17 cellular contexts compared by ENCODE assay signal in genomic region chr10:52654201-52654600, GRCh38.
A peak's percentile ranks its signal among the peaks of the same experiment; 100 is the strongest.
DNase-seq lines count a peak whose midpoint lies in the region; ATAC-seq and TF ChIP-seq lines count a peak whose summit lies in the region.
"Had no signal": no experiment of that assay in that cellular context is flagged by ENCODE, and none has a peak within 500 bp of the region (broad histone marks: within the 10 kb centered on the region; RNA-seq: fewer than 3 reads in every experiment).

No MANE protein-coding gene starts in this region.

- H3K36me3 ChIP-seq in right atrium auricular region, result no peaks in the 10 kb centered on the region
- no peaks in the 10 kb centered on the region for H3K36me3 ChIP-seq in heart left ventricle
- no peaks in the 10 kb centered on the region for H3K36me3 ChIP-seq in left ventricle myocardium inferior
- H3K36me3 ChIP-seq: BLaER1 had no signal

- 22 to 33% (median 27%) methylated on average over 2 of the region's 2 CpGs for WGBS in heart left ventricle, 4 donors

- no peaks in the 10 kb centered on the region for H3K9me3 ChIP-seq in right atrium auricular region
- H3K9me3 ChIP-seq in heart left ventricle, result no peaks in the 10 kb centered on the region
- no peaks in the 10 kb centered on the region for H3K9me3 ChIP-seq in left ventricle myocardium inferior (replicated peaks)
- H3K9me3 ChIP-seq: BLaER1, Caco-2 had no signal

- H3K27me3 ChIP-seq in right atrium auricular region (no peaks in the 10 kb centered on the region), heart left ventricle (no peaks in the 10 kb centered on the region), left ventricle myocardium inferior (ENCODE audit: low read depth) (no peaks in the 10 kb centered on the region)
- H3K27me3 ChIP-seq: BLaER1 had no signal

- intact Hi-C loops in Right ventricle myocardium superior (cut with DNase I) (no loop called here), heart left ventricle (cut with DNase I) (loop anchor here in 2 of 10 donors (5.0 kb wide), 1 partner anchor 342 kb away; the partner anchor contains the start of gene DKK1 (in 2 of the 2)), left ventricle myocardium inferior (cut with micrococcal nuclease) (no loop called here)

- peaks cover 0 to 11% of the 10 kb centered on the region in 2 donors for H3K4me1 ChIP-seq in right atrium auricular region
- peaks cover 0 to 10% (median 0%) of the 10 kb centered on the region in 12 donors for H3K4me1 ChIP-seq in heart left ventricle
- H3K4me1 ChIP-seq in left ventricle myocardium inferior, result peaks cover 14% of the 10 kb centered on the region

- ATAC-seq in Right ventricle myocardium superior (ENCODE audit: poor library complexity), result peak; percentile 83
- peak; percentile 55 to 85 (median 74) for ATAC-seq in heart left ventricle
- ATAC-seq: CD8-positive, alpha-beta T cell had no signal

- TF ChIP-seq CTCF in right atrium auricular region (IDR thresholded peaks at IDR 0.05), result no peak
- TF ChIP-seq CTCF in heart left ventricle (IDR thresholded peaks at IDR 0.05), result no peak
- no peak for TF ChIP-seq CTCF in left ventricle myocardium inferior (IDR thresholded peaks at IDR 0.05; ENCODE audit: borderline replicate concordance)

- peak overlapping the region in 1 of 2 donors; percentile 31 for H3K27ac ChIP-seq in right atrium auricular region
- peak overlapping the region in 4 of 12 donors; percentile 33 to 53 (median 48) for H3K27ac ChIP-seq in heart left ventricle
- peak overlapping the region; percentile 84 for H3K27ac ChIP-seq in left ventricle myocardium inferior (replicated peaks)
- H3K27ac ChIP-seq: BLaER1, C4-2B, GM23248 had no signal

- no peak overlapping the region for H3K4me3 ChIP-seq in right atrium auricular region
- H3K4me3 ChIP-seq in heart left ventricle, result no peak overlapping the region
- H3K4me3 ChIP-seq in left ventricle myocardium inferior, result no peak overlapping the region
- H3K4me3 ChIP-seq: BLaER1, GM23248 had no signal

- peak; percentile 35 for DNase-seq in Right ventricle myocardium superior
- no peak for DNase-seq in right atrium auricular region (ENCODE audit: low spot score)
- DNase-seq in heart left ventricle, result peak in 2 of 5 donors; percentile 22 to 51
- DNase-seq in left ventricle myocardium inferior, result no peak
- DNase-seq in NCI-H146 (lab: John Stamatoyannopoulos, UW), result no peak
- no peak for DNase-seq in islet precursor cell
- DNase-seq in activated gamma-delta T cell treated with Interleukin-2 at 50 U/mL for 16 hours, result no peak
- DNase-seq: CD4-positive, CD25-positive, alpha-beta regulatory T cell; CD8-positive, alpha-beta T cell; DMS153; DND-41; H7; HCEC 1CT had no signal

- no peak for TF ChIP-seq POLR2A in heart left ventricle (IDR thresholded peaks at IDR 0.05)
